ENCODE assay signal across 9 cellular contexts in the genomic region with DNA sequence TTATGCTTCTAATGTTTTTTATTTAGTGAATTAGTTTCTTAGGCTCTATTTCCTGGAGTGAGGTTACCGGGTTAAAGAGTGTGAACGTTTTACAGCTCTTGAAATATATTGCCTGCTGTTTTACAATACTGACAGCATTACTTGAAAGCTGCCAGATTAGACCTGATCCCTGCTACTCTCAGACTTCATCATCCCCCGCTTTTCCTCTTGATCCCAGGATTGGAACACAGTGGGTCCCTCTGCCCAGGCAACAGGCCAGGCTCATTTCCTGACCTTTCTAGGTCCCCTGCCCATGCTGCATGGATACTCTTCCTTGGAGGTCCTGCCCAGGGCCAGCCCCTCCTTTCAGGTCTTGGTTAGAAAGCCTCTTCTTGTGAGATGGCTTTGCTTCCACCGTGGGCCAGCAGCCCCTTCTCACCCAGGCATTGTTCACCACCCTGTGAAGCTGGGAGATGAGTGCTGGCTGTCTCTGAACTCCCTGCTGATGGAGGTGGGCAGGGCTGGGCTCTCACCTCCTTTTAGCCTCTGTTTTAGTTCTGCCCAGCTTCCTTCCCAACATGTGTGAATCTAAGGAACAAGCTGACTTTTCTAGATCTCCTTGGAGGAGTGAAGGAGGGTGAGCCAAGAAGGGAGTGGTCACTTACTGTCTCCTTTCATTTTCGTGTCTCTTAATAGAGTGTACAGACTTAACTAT. TPM values are rescaled to one million over a fixed set of nuclear protein-coding genes. Genes with fewer than 3 reads are reported as not detected.
DNase-seq lines count a peak whose midpoint lies in the region; ATAC-seq and TF ChIP-seq lines count a peak whose summit lies in the region.
"Had no signal": no experiment of that assay in that cellular context is flagged by ENCODE, and none has a peak within 500 bp of the region (broad histone marks: within the 10 kb centered on the region; RNA-seq: fewer than 3 reads in every experiment).

No MANE protein-coding gene starts in this region.

- peaks cover 19% of the 10 kb centered on the region for H3K4me1 ChIP-seq in cardiac muscle cell (ENCODE audit: low read depth)

- H3K27me3 ChIP-seq in cardiac muscle cell, result no peaks in the 10 kb centered on the region

- ATAC-seq in sciatic nerve (peak; percentile 94), GM18907 (IDR thresholded peaks at IDR 0.05; ENCODE audit: unreplicated experiment) (no peak)

- H3K27ac ChIP-seq in cardiac muscle cell, result peak overlapping the region; percentile 27

- H3K36me3 ChIP-seq in cardiac muscle cell, result no peaks in the 10 kb centered on the region

- H3K4me3 ChIP-seq in WI38 (ENCODE audit: low read depth, low read length) (peak overlapping the region; percentile 32), cardiac muscle cell (no peak overlapping the region)

- TF ChIP-seq CTCF in WI38 (IDR thresholded peaks at IDR 0.05; ENCODE audit: low read depth, low read length) (no peak), cardiac muscle cell (IDR thresholded peaks at IDR 0.05; ENCODE audit: low read depth, low read length) (no peak)

- no peaks in the 10 kb centered on the region for H3K9me3 ChIP-seq in cardiac muscle cell (ENCODE audit: low read depth)

- peak; percentile 10 for DNase-seq in ELF-1 (ENCODE audit: low read depth, low spot score)
- peak; percentile 41 to 66 for DNase-seq in cardiac muscle cell (ENCODE audit: low read depth in 1 of 2, low spot score in 1 of 2)
- no peak for DNase-seq in sciatic nerve (ENCODE audit: low spot score)
- no peak for DNase-seq in globus pallidus (ENCODE audit: low spot score)
- no peak for DNase-seq in NCI-H1694 treated with DMSO at 0.1 percent for 48 hours (lab: John Stamatoyannopoulos, UW)
- no peak for DNase-seq in AML-193 (lab: John Stamatoyannopoulos, UW)
- DNase-seq: NCI-H2171 had no signal

- intact Hi-C loops in sciatic nerve (cut with DNase I), result no loop called here

RNA-seq across cellular contexts. Expression of a gene that starts 15.5 kb away (rescaled TPM):
- total RNA-seq in cardiac muscle cell (64.6 and 74.6 TPM in 2 replicates), sciatic nerve (41.6 TPM)
- 71.9 and 92.4 TPM in 2 replicates for polyA plus RNA-seq in cardiac muscle cell

RNA-seq across cellular contexts. Expression of a gene that starts 17.4 kb away (rescaled TPM):
- total RNA-seq in cardiac muscle cell, result 31.0 and 39.8 TPM in 2 replicates
- polyA plus RNA-seq in cardiac muscle cell, result 12.9 and 14.8 TPM in 2 replicates
- 74.1 TPM for total RNA-seq in sciatic nerve

Comparison
In these comparisons a context has a peak if more than half of its experiments do, and no peak if none do; other contexts are left out.
1. DNase-seq: peak in ELF-1 (single experiment) and cardiac muscle cell (2 of 2); none in sciatic nerve (single experiment), globus pallidus (single experiment), NCI-H1694 treated with DMSO at 0.1 percent for 48 hours (single experiment) and AML-193 (0 of 2).